In genomic region chr13:111153977-111154332, GRCh38 we compare ENCODE assay signal across 8 cellular contexts. TPM values are rescaled to one million over a fixed set of nuclear protein-coding genes. Genes with fewer than 3 reads are reported as not detected.
A peak's percentile ranks its signal among the peaks of the same experiment; 100 is the strongest.
DNase-seq lines count a peak whose midpoint lies in the region; ATAC-seq and TF ChIP-seq lines count a peak whose summit lies in the region.

No MANE protein-coding gene starts in this region.

- TF ChIP-seq CTCF in foreskin keratinocyte (conservative IDR thresholded peaks at IDR 0.05) (peak; percentile 34), parathyroid adenoma (IDR thresholded peaks at IDR 0.05) (no peak)

- ATAC-seq in GM21825 (IDR thresholded peaks at IDR 0.05; ENCODE audit: unreplicated experiment), result peak; percentile 51
- peak; percentile 63 for ATAC-seq in foreskin keratinocyte

- peaks cover 11% of the 10 kb centered on the region for H3K27me3 ChIP-seq in foreskin keratinocyte
- H3K27me3 ChIP-seq in parathyroid adenoma (ENCODE audit: control insufficient read depth, insufficient read depth, low read length), result no peaks in the 10 kb centered on the region

- peak overlapping the region; percentile 89 for H3K27ac ChIP-seq in foreskin keratinocyte
- H3K27ac ChIP-seq in parathyroid adenoma, result peak overlapping the region; percentile 93

- no peaks in the 10 kb centered on the region for H3K36me3 ChIP-seq in parathyroid adenoma (ENCODE audit: control insufficient read depth, insufficient read depth, low read length)

- peak overlapping the region; percentile 93 for H2AFZ ChIP-seq in parathyroid adenoma

- H3K79me2 ChIP-seq in parathyroid adenoma, result peaks cover 2% of the 10 kb centered on the region

- peak overlapping the region; percentile 87 for H3K9ac ChIP-seq in parathyroid adenoma

- peaks cover 9% of the 10 kb centered on the region for H3K4me1 ChIP-seq in foreskin keratinocyte
- peaks cover 3% of the 10 kb centered on the region for H3K4me1 ChIP-seq in parathyroid adenoma

- DNase-seq in NCI-H748 (lab: John Stamatoyannopoulos, UW; ENCODE audit: unreplicated experiment), result peak; percentile 57
- DNase-seq in NCI-H748 treated with DMSO at 0.1 percent for 48 hours (lab: John Stamatoyannopoulos, UW), result no peak
- DNase-seq in KG1 (lab: John Stamatoyannopoulos, UW), result peak; percentile 32
- DNase-seq in activated CD8-positive, alpha-beta memory T cell treated with anti-CD3 and anti-CD28 coated beads for 48 hours (ENCODE audit: low read depth in 2 of 3, low spot score in 2 of 3), result peak; percentile 18 to 50 (median 32)
- DNase-seq in foreskin keratinocyte, result no peak
- no peak for DNase-seq in NCI-H1436 (lab: John Stamatoyannopoulos, UW)

- peak overlapping the region; percentile 74 for H3K4me3 ChIP-seq in parathyroid adenoma (ENCODE audit: low read depth, low read length)

- no peaks in the 10 kb centered on the region for H3K9me3 ChIP-seq in parathyroid adenoma (ENCODE audit: control insufficient read depth, low read length)

- H3K4me2 ChIP-seq in parathyroid adenoma (ENCODE audit: low read length), result peak overlapping the region; percentile 84

RNA-seq across cellular contexts. Expression of gene ARHGEF7, which starts 38.8 kb away (rescaled TPM):
- total RNA-seq in foreskin keratinocyte, result 25.0 and 25.1 TPM in 2 replicates
- polyA plus RNA-seq in foreskin keratinocyte, result 8.9 and 9.6 TPM in 2 replicates

Comparison
In these comparisons a context has a peak if more than half of its experiments do, and no peak if none do; other contexts are left out.
1. DNase-seq: peak in NCI-H748 (single experiment), KG1 (single experiment) and activated CD8-positive, alpha-beta memory T cell treated with anti-CD3 and anti-CD28 coated beads for 48 hours (3 of 3); none in NCI-H748 treated with DMSO at 0.1 percent for 48 hours (single experiment), foreskin keratinocyte (0 of 2) and NCI-H1436 (single experiment).